ENCODE assay signal across 11 cellular contexts in the genomic region with DNA sequence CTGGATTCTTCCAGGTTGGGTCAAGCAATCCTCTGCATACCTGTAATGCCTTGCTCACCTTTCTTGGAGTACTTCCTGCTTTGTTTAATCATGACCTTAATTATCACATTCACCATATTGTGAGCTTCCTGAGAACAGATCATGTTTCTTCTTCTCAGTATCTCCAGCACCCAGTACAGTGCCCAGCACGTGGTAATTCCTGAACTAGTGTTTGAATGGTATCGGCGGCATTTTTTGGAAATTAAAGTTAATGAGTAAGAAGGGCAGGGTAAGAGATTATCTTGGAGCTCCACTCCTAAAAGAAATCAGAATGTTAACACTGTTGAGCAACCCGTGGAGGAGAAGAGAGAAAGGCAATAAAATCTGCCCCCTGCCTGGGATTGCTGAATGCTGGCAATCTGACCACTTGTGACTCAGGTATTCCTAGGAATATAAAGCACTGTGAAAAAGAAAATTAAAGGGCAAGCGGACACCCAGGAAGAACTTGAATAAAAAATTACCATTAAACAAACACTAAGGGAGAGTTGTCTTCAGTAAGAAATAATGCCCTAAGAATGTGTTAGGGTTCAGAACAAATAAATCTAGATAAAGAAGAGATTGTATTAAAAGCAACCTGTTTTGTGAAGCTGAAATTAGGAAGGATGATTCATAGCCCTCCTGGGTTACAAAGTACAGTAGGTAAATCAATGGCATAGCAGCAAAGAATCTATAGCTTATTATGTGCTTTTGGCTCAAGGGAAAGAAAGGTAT.
DNase-seq lines count a peak whose midpoint lies in the region; TF ChIP-seq lines count a peak whose summit lies in the region.
"Had no signal": no experiment of that assay in that cellular context is flagged by ENCODE, and none has a peak within 500 bp of the region (broad histone marks: within the 10 kb centered on the region; RNA-seq: fewer than 3 reads in every experiment).

No MANE protein-coding gene starts in this region.

- TF ChIP-seq POLR2A in transverse colon (IDR thresholded peaks at IDR 0.05) = no peak

- intact Hi-C loops in transverse colon (cut with DNase I; ENCODE audit: low total_unique reads) = loop anchor here (10.0 kb wide), 1 partner anchor 295 kb away; no protein-coding TSS in a partner anchor

- peak; percentile 28 for DNase-seq in DMS 273 (lab: John Stamatoyannopoulos, UW; ENCODE audit: unreplicated experiment)
- no peak for DNase-seq in DMS 273 treated with DMSO at 0.1 percent for 48 hours (lab: John Stamatoyannopoulos, UW)
- peak; percentile 83 for DNase-seq in RWPE1 (ENCODE audit: low spot score)
- peak; percentile 43 for DNase-seq in hepatocyte (ENCODE audit: low spot score)
- DNase-seq in transverse colon = peak; percentile 42
- DNase-seq in dedifferentiated amniotic fluid mesenchymal stem cell (ENCODE audit: extremely low spot score) = no peak
- DNase-seq in NCI-H1436 treated with DMSO at 0.1 percent for 48 hours (lab: John Stamatoyannopoulos, UW) = no peak
- DNase-seq in H9 = no peak
- DNase-seq: 8988T; activated CD8-positive, alpha-beta T cell treated with anti-CD3 and anti-CD28 coated beads, Interleukin-2, amount 10 ng/mL, durations not matched to agents 7 days and 5 days; effector CD4-positive, alpha-beta T cell had no signal

- in situ Hi-C loops in transverse colon (cut with MboI; ENCODE audit: low pct_ligation_motif_present in 1 of 4, low pct_unique_long_range_greater_than_20kb in 1 of 4, low sequenced_read_pairs in 3 of 4) = no loop called here

- no peak overlapping the region for H2BK5ac ChIP-seq in H9 (ENCODE audit: insufficient read length, low read length)

- no peaks in the 10 kb centered on the region for H3K27me3 Mint-ChIP-seq in H9 (ENCODE audit: low read depth)

- no peak overlapping the region for H2BK20ac ChIP-seq in H9 (ENCODE audit: low read depth, low read length, poor library complexity, severe bottlenecking)

- H4K8ac ChIP-seq in H9 (replicated peaks; ENCODE audit: insufficient read length, low read depth, low read length) = no peak overlapping the region

- H3K14ac ChIP-seq in H9 (ENCODE audit: insufficient read depth, low read length) = no peak overlapping the region

- no peak for TF ChIP-seq EP300 in transverse colon (IDR thresholded peaks at IDR 0.05; ENCODE audit: low read depth)

- H3K56ac ChIP-seq in H9 (ENCODE audit: insufficient read length, low read depth, low read length) = no peak overlapping the region

- no peak overlapping the region for H2BK12ac ChIP-seq in H9 (ENCODE audit: insufficient read length, low read depth, low read length)

- no peak overlapping the region for H2AK5ac ChIP-seq in H9 (ENCODE audit: insufficient read length, low read length)

- no peak overlapping the region for H3K4me3 ChIP-seq in hepatocyte
- no peak overlapping the region for H3K4me3 ChIP-seq in transverse colon

- no peak overlapping the region for H2BK120ac ChIP-seq in H9 (ENCODE audit: low read depth, low read length, poor library complexity, severe bottlenecking)

- H3K27ac ChIP-seq in RWPE1 (peak overlapping the region; percentile 90), hepatocyte (peak overlapping the region; percentile 54), transverse colon (peak overlapping the region; percentile 47 to 68 (median 62)), H9 (ENCODE audit: insufficient read length, low read depth, low read length) (no peak overlapping the region)

- H3K9me3 ChIP-seq in hepatocyte (ENCODE audit: low read depth) (no peaks in the 10 kb centered on the region), transverse colon (no peaks in the 10 kb centered on the region), H9 (ENCODE audit: control insufficient read depth, low read depth, low read length) (no peaks in the 10 kb centered on the region)

- CTCF ChIA-PET in RWPE1 (lab: Yijun Ruan, JAX) = interaction anchor here (0.6 to 0.9 kb wide), 3 partner anchors 20 to 476 kb away, joined by 3 to 4 read pairs (median 3); no protein-coding TSS in a partner anchor

- H3K27ac Mint-ChIP-seq in H9 = no peak overlapping the region; a peak in 1 of 7 replicates
- H3K27ac Mint-ChIP-seq: activated CD8-positive, alpha-beta T cell treated with anti-CD3 and anti-CD28 coated beads, Interleukin-2, amount 10 ng/mL, durations not matched to agents 7 days and 5 days had no signal

- POLR2A ChIA-PET in RWPE1 (lab: Yijun Ruan, JAX; ENCODE audit: low non-redundant PET) = no interaction called here

- H4K5ac ChIP-seq in H9 (ENCODE audit: insufficient read length, low read depth, low read length) = no peak overlapping the region

- no peaks in the 10 kb centered on the region for H3K79me2 ChIP-seq in hepatocyte
- H3K79me2 ChIP-seq in H9 (ENCODE audit: insufficient read depth, low read length) = no peaks in the 10 kb centered on the region

- H3K4ac ChIP-seq in H9 (ENCODE audit: low read depth, low read length) = no peak overlapping the region

- WGBS in hepatocyte (ENCODE audit: low lambda C conversion rate, missing lambda C conversion rate) = 58% methylated on average over 5 of the region's 5 CpGs
- WGBS in transverse colon (ENCODE audit: low coverage in 1 of 2), 2 donors = 31 to 45% methylated on average over 2 to 5 of the region's 5 CpGs
- no CpG with 5 or more reads among the region's 5 CpGs for WGBS in H9 (ENCODE audit: extremely low coverage, insufficient read length, low lambda C conversion rate)

- H3K4me3 Mint-ChIP-seq in H9 = no peak overlapping the region
- H3K4me3 Mint-ChIP-seq: activated CD8-positive, alpha-beta T cell treated with anti-CD3 and anti-CD28 coated beads, Interleukin-2, amount 10 ng/mL, durations not matched to agents 7 days and 5 days had no signal

- no peak overlapping the region for H2AFZ ChIP-seq in hepatocyte
- no peak overlapping the region for H2AFZ ChIP-seq in H9 (ENCODE audit: low read length)

- H3K9ac ChIP-seq in H9 (ENCODE audit: extremely low read depth, insufficient read length, low read length) = no peak overlapping the region

- no peak overlapping the region for H3K23ac ChIP-seq in H9 (ENCODE audit: insufficient read length, low read depth, low read length)

- TF ChIP-seq CTCF in RWPE1 (conservative IDR thresholded peaks at IDR 0.05; ENCODE audit: low read depth) (no peak), hepatocyte (IDR thresholded peaks at IDR 0.05; ENCODE audit: poor library complexity) (no peak), transverse colon (IDR thresholded peaks at IDR 0.05) (no peak), H9 (conservative IDR thresholded peaks at IDR 0.05) (no peak)

- H3K4me2 ChIP-seq in hepatocyte = peak overlapping the region; percentile 62
- no peak overlapping the region for H3K4me2 ChIP-seq in H9 (ENCODE audit: insufficient read depth, insufficient read length, low read length)

- H3K9me3 Mint-ChIP-seq in H9 = no peaks in the 10 kb centered on the region

- H2BK15ac ChIP-seq in H9 (ENCODE audit: low read depth, low read length) = no peak overlapping the region

- no peaks in the 10 kb centered on the region for H4K20me1 ChIP-seq in hepatocyte (ENCODE audit: insufficient read depth, poor library complexity, severe bottlenecking)
- no peaks in the 10 kb centered on the region for H4K20me1 ChIP-seq in H9 (ENCODE audit: control insufficient read depth, insufficient read depth, insufficient read length)

- peaks cover 9% of the 10 kb centered on the region for H3K4me1 ChIP-seq in hepatocyte (ENCODE audit: insufficient read depth)
- peaks cover 5 to 57% (median 29%) of the 10 kb centered on the region in 4 donors for H3K4me1 ChIP-seq in transverse colon
- H3K4me1 ChIP-seq in H9 (ENCODE audit: insufficient read depth, low read length) = peaks cover 3% of the 10 kb centered on the region; the same call in 1 of the 2 replicates

- H3K79me1 ChIP-seq in H9 (ENCODE audit: insufficient read depth, low read depth, low read length, poor library complexity, severe bottlenecking) = no peaks in the 10 kb centered on the region

- H3K36me3 ChIP-seq in hepatocyte (replicated peaks; ENCODE audit: insufficient read depth, low read depth) = no peaks in the 10 kb centered on the region
- no peaks in the 10 kb centered on the region for H3K36me3 ChIP-seq in transverse colon

- no peak overlapping the region for H3T11ph ChIP-seq in H9 (ENCODE audit: low read length)

- no peak overlapping the region for H3K18ac ChIP-seq in H9 (ENCODE audit: insufficient read length, low read depth, low read length)

- H3K36me3 Mint-ChIP-seq in H9 (ENCODE audit: insufficient read depth in 1 of 3, low read depth in 3 of 3) = no peaks in the 10 kb centered on the region; a peak in 1 of 7 replicates

- no peaks in the 10 kb centered on the region for H3K27me3 ChIP-seq in hepatocyte
- H3K27me3 ChIP-seq in transverse colon = no peaks in the 10 kb centered on the region
- no peaks in the 10 kb centered on the region for H3K27me3 ChIP-seq in H9 (ENCODE audit: insufficient read depth, low read length)

- no peaks in the 10 kb centered on the region for H3K9me2 ChIP-seq in hepatocyte (replicated peaks; ENCODE audit: insufficient read depth)

- peaks cover 13 to 15% of the 10 kb centered on the region in 2 experiments for H3K4me1 Mint-ChIP-seq in H9

- no peak overlapping the region for H4K91ac ChIP-seq in H9 (ENCODE audit: insufficient read length, low read depth, low read length)

- H3K23me2 ChIP-seq in H9 (ENCODE audit: insufficient read length, low read depth, low read length, poor library complexity, severe bottlenecking) = no peaks in the 10 kb centered on the region

Comparison
In these comparisons a context has a peak if more than half of its experiments do, and no peak if none do; other contexts are left out.
1. DNase-seq: peak in DMS 273 (single experiment), RWPE1 (single experiment), hepatocyte (single experiment) and transverse colon (single experiment); none in DMS 273 treated with DMSO at 0.1 percent for 48 hours (single experiment), dedifferentiated amniotic fluid mesenchymal stem cell (single experiment), NCI-H1436 treated with DMSO at 0.1 percent for 48 hours (single experiment) and H9 (single experiment).